Comparison of ENCODE assay signal across 27 cellular contexts in the genomic region with DNA sequence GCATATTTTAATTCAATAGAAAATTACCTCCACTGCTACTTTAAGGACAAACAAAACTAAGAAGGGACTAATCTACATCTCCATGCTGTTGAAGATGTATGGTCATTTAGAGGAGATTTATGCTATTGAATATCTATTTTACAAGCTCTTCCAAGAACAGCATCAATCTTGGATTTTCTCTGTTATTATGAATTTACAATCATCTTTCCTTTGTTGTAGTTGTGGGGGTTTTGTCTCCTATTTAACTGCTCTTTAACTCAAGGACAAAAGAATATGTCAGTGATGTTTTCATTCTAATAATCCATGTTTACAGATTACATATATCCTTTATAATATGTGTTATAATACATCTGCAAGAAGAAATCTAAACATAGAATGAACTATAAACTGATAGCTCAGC.
DNase-seq lines count a peak whose midpoint lies in the region; TF ChIP-seq lines count a peak whose summit lies in the region.
"Had no signal": no experiment of that assay in that cellular context is flagged by ENCODE, and none has a peak within 500 bp of the region (broad histone marks: within the 10 kb centered on the region; RNA-seq: fewer than 3 reads in every experiment).

No MANE protein-coding gene starts in this region.

- H3K4me1 ChIP-seq in Karpas-422 (ENCODE audit: low read length): peaks cover 14% of the 10 kb centered on the region
- H3K4me1 ChIP-seq in OCI-LY7 (ENCODE audit: insufficient read depth, low read length, poor library complexity, severe bottlenecking): no peaks in the 10 kb centered on the region
- H3K4me1 ChIP-seq: A549; BLaER1; BLaER1 treated with 17β-estradiol and CSF1 and Interleukin-3, amounts not matched to agents 10 nM and 100 nM; Caco-2 had no signal

- H3K27ac ChIP-seq in Karpas-422 (ENCODE audit: low read length) (no peak overlapping the region), OCI-LY7 (ENCODE audit: low read depth, low read length, poor library complexity, severe bottlenecking) (no peak overlapping the region)
- H3K27ac ChIP-seq: 22Rv1; A549; BLaER1; BLaER1 treated with 17β-estradiol and CSF1 and Interleukin-3, amounts not matched to agents 10 nM and 100 nM; C4-2B had no signal

- H3K9me3 ChIP-seq in Karpas-422 (ENCODE audit: low read length) (0 out of 2 replicates have a peak, but pooled peaks cover 4% of the 10 kb centered on the region), OCI-LY7 (ENCODE audit: low read length) (no peaks in the 10 kb centered on the region)
- H3K9me3 ChIP-seq: A549; BE2C; BLaER1; BLaER1 treated with 17β-estradiol and CSF1 and Interleukin-3, amounts not matched to agents 10 nM and 100 nM; Caco-2 had no signal

- H4K20me1 ChIP-seq in Karpas-422 (ENCODE audit: insufficient read depth, low read depth, low read length) (no peaks in the 10 kb centered on the region), OCI-LY7 (ENCODE audit: insufficient read depth, low read length) (no peaks in the 10 kb centered on the region)
- H4K20me1 ChIP-seq: BLaER1; BLaER1 treated with 17β-estradiol and CSF1 and Interleukin-3, amounts not matched to agents 10 nM and 100 nM had no signal

- H3K4me2 ChIP-seq in Karpas-422 (ENCODE audit: low read depth, low read length, poor library complexity, severe bottlenecking): no peak overlapping the region
- no peak overlapping the region for H3K4me2 ChIP-seq in OCI-LY7 (ENCODE audit: low read length)
- H3K4me2 ChIP-seq: A549; BLaER1; BLaER1 treated with 17β-estradiol and CSF1 and Interleukin-3, amounts not matched to agents 10 nM and 100 nM had no signal

- CTCF ChIA-PET in OCI-LY7 (lab: Charles Lee; ENCODE audit: unreplicated experiment): no interaction called here

- H3K79me2 ChIP-seq in Karpas-422 (ENCODE audit: low read length): no peaks in the 10 kb centered on the region
- no peaks in the 10 kb centered on the region for H3K79me2 ChIP-seq in OCI-LY7 (ENCODE audit: insufficient read depth, low read depth, low read length)

- no peak overlapping the region for H3K9ac ChIP-seq in Karpas-422 (ENCODE audit: low read length)
- H3K9ac ChIP-seq: BLaER1; BLaER1 treated with 17β-estradiol and CSF1 and Interleukin-3, amounts not matched to agents 10 nM and 100 nM had no signal

- H2AFZ ChIP-seq in Karpas-422 (ENCODE audit: low read length) (peak overlapping the region; percentile 98), OCI-LY7 (ENCODE audit: low read length) (no peak overlapping the region)

- H3K27me3 ChIP-seq in Karpas-422 (ENCODE audit: low read length): no peaks in the 10 kb centered on the region
- H3K27me3 ChIP-seq: BE2C; BLaER1; BLaER1 treated with 17β-estradiol and CSF1 and Interleukin-3, amounts not matched to agents 10 nM and 100 nM had no signal

- POLR2A ChIA-PET in OCI-LY7 (lab: Charles Lee): interaction anchor here (0.6 kb wide), 1 partner anchor 14 kb away, joined by 4 read pairs; no protein-coding TSS in a partner anchor

- no peaks in the 10 kb centered on the region for H3K36me3 ChIP-seq in Karpas-422 (ENCODE audit: insufficient read depth, low read length)
- no peaks in the 10 kb centered on the region for H3K36me3 ChIP-seq in OCI-LY7 (ENCODE audit: insufficient read depth, low read length)
- H3K36me3 ChIP-seq: BE2C; BLaER1; BLaER1 treated with 17β-estradiol and CSF1 and Interleukin-3, amounts not matched to agents 10 nM and 100 nM had no signal

- H3K9me2 ChIP-seq in Karpas-422 (replicated peaks; ENCODE audit: insufficient read depth, low read length) (no peaks in the 10 kb centered on the region), OCI-LY7 (ENCODE audit: insufficient read depth, low read length) (no peaks in the 10 kb centered on the region)

- BruUV-seq in OCI-LY7 (replicated peaks; lab: Mats Ljungman, UMichigan): no TSS peak

- TF ChIP-seq CTCF in OCI-LY7 (conservative IDR thresholded peaks at IDR 0.05; ENCODE audit: low read length): no peak

- H3K4me3 ChIP-seq in Karpas-422 (ENCODE audit: low read length) (no peak overlapping the region), OCI-LY7 (ENCODE audit: low read depth, low read length, poor library complexity, severe bottlenecking) (no peak overlapping the region)
- H3K4me3 ChIP-seq: A549; BLaER1; BLaER1 treated with 17β-estradiol and CSF1 and Interleukin-3, amounts not matched to agents 10 nM and 100 nM had no signal

- DNase-seq in Karpas-422 (no peak), OCI-LY7 (ENCODE audit: low spot score) (no peak)
- DNase-seq: 8988T; ACHN; AML-193; BE2C; C1 segment of cervical spinal cord; Caco-2; Calu3; CD4-positive, alpha-beta memory T cell; CD4-positive, alpha-beta T cell; CD4-positive, CD25-positive, alpha-beta regulatory T cell; CD8-positive, alpha-beta memory T cell; CD8-positive, alpha-beta T cell; COR-L47; DMS 273 treated with DMSO at 0.1 percent for 48 hours; DMS153; DMS53; DMS79; DMS79 treated with DMSO at 0.1 percent for 48 hours; DND-41; EL had no signal

- intact Hi-C loops in OCI-LY7 (cut with micrococcal nuclease; ENCODE audit: unreplicated experiment): no loop called here
